ENCODE assay signal across 1 cellular context in the genomic region with DNA sequence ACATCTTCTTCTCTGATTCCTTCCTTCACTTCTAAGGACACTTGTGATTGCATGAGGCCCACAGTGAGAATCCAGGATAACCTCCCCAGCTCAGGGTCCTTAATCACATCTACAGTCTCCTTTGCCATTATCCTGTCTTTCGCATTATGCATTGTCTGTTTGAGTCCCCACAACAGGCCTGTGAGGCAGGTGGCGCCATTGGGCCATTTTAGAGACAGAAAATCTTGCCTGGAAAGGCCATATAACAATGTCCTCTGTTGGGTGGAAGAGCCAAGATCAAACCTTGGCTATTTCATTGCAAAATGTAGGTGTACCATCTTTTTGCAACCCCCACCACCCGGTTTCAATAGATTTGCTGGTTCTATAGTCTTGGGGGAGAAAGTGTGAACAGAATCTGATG.
TF ChIP-seq lines count a peak whose summit lies in the region.

No MANE protein-coding gene starts in this region.

TF ChIP-seq in H1, 55 proteins besides CTCF, POLR2A, EP300 and RAD21:
- TF ChIP-seq YY1 (IDR thresholded peaks at IDR 0.05; ENCODE audit: low read depth, low read length): 0 out of 2 replicates have a peak, but pooled peaks have one; percentile 33
- TF ChIP-seq KDM4A (IDR thresholded peaks at IDR 0.05; ENCODE audit: low read depth, low read length, severe bottlenecking): no peak
- no peak for TF ChIP-seq CBX8 (IDR thresholded peaks at IDR 0.05; ENCODE audit: borderline replicate concordance, low read depth, low read length)
- TF ChIP-seq CEBPB (IDR thresholded peaks at IDR 0.05; ENCODE audit: low read depth, low read length): no peak
- no peak for TF ChIP-seq SIX5 (IDR thresholded peaks at IDR 0.05; ENCODE audit: low read depth, low read length)
- no peak for TF ChIP-seq TCF12 (IDR thresholded peaks at IDR 0.05; ENCODE audit: low read depth, low read length)
